In the genomic region with DNA sequence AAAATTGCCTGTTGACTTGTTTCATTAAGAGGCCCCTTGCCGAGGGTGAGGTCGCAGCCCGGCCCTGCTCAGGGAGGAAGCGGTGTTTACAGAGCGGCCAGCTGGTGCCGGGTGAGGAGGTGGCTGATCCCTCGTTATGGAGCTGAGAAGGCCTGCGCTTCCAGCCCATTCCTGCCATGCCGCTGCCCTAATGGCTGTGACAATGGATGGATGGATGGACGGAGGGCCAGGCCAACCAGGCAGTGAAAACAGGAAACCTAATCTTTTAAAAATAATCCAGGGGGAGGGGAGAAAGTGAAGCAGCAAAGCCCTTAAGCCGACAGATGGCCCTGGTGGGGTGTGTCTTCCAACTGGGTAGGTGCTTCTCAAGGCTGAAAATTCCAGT, we compare ENCODE assay signal across 7 cellular contexts. TPM values are rescaled to one million over a fixed set of nuclear protein-coding genes. Genes with fewer than 3 reads are reported as not detected.
DNase-seq lines count a peak whose midpoint lies in the region; ATAC-seq and TF ChIP-seq lines count a peak whose summit lies in the region.

No MANE protein-coding gene starts in this region.

- H3K36me3 ChIP-seq in mesenchymal stem cell (ENCODE audit: control insufficient read depth in 1 of 2, insufficient read depth in 2 of 2, low read depth in 1 of 2, low read length in 2 of 2): peaks cover 0 to 4% of the 10 kb centered on the region in 2 experiments

- H3K18ac ChIP-seq in H9 (ENCODE audit: insufficient read length, low read depth, low read length) (no peak overlapping the region), mesenchymal stem cell (ENCODE audit: low read depth in 1 of 2, low read length in 2 of 2) (no peak overlapping the region)

- H3K27ac ChIP-seq in H9 (ENCODE audit: insufficient read length, low read depth, low read length) (no peak overlapping the region), mesenchymal stem cell (ENCODE audit: low read length, poor library complexity, severe bottlenecking) (peak overlapping the region; percentile 63)

- H2BK15ac ChIP-seq in H9 (ENCODE audit: low read depth, low read length) (no peak overlapping the region), mesenchymal stem cell (ENCODE audit: low read depth, poor library complexity, severe bottlenecking) (no peak overlapping the region)

- no peak overlapping the region for H3K56ac ChIP-seq in H9 (ENCODE audit: insufficient read length, low read depth, low read length)

- TF ChIP-seq CTCF in H9 (conservative IDR thresholded peaks at IDR 0.05) (no peak), brain (conservative IDR thresholded peaks at IDR 0.05) (no peak)

- H3K23ac ChIP-seq in H9 (ENCODE audit: insufficient read length, low read depth, low read length) (no peak overlapping the region), mesenchymal stem cell (ENCODE audit: low read length in 2 of 2) (no peak overlapping the region)

- H3K4me3 Mint-ChIP-seq in H9 (peak overlapping the region in 1 of 2 experiments; percentile 59; a peak in 3 of 5 replicates), brain (peak overlapping the region; percentile 26 to 62 (median 40))

- H3K4me3 ChIP-seq in mesenchymal stem cell (ENCODE audit: insufficient read depth in 1 of 2, low read depth in 1 of 2, low read length in 2 of 2): no peak overlapping the region

- no peak overlapping the region for H2AFZ ChIP-seq in H9 (ENCODE audit: low read length)
- H2AFZ ChIP-seq in mesenchymal stem cell (ENCODE audit: low read depth, low read length): no peak overlapping the region

- peaks cover 21% of the 10 kb centered on the region for H3K79me1 ChIP-seq in H9 (ENCODE audit: insufficient read depth, low read depth, low read length, poor library complexity, severe bottlenecking)
- peaks cover 49% of the 10 kb centered on the region for H3K79me1 ChIP-seq in mesenchymal stem cell (replicated peaks; ENCODE audit: low read length, poor library complexity, severe bottlenecking)

- no peak for ATAC-seq in GM18870 (IDR thresholded peaks at IDR 0.05; ENCODE audit: unreplicated experiment)

- no peaks in the 10 kb centered on the region for H3K23me2 ChIP-seq in H9 (ENCODE audit: insufficient read length, low read depth, low read length, poor library complexity, severe bottlenecking)

- H4K8ac ChIP-seq in H9 (replicated peaks; ENCODE audit: insufficient read length, low read depth, low read length) (no peak overlapping the region), mesenchymal stem cell (ENCODE audit: low read length) (no peak overlapping the region)

- peak; percentile 69 for DNase-seq in H9
- peak; percentile 74 for DNase-seq in NCI-H2196 (lab: John Stamatoyannopoulos, UW; ENCODE audit: unreplicated experiment)
- DNase-seq in mesenchymal stem cell: peak; percentile 83
- DNase-seq in activated gamma-delta T cell treated with Interleukin-2 at 50 U/mL for 16 hours: no peak
- DNase-seq in stimulated activated CD8-positive, alpha-beta memory T cell treated with anti-CD3 and anti-CD28 coated beads, Interleukin-4, amount 100 ng/mL, for 48 hours: no peak

- H3K4me1 Mint-ChIP-seq in H9 (peaks cover 84 to 89% of the 10 kb centered on the region in 2 experiments), brain (peaks cover 96% of the 10 kb centered on the region)

- no peak overlapping the region for H4K91ac ChIP-seq in H9 (ENCODE audit: insufficient read length, low read depth, low read length)
- H4K91ac ChIP-seq in mesenchymal stem cell (ENCODE audit: low read length): no peak overlapping the region

- H3K4me2 ChIP-seq in H9 (ENCODE audit: insufficient read depth, insufficient read length, low read length) (no peak overlapping the region), mesenchymal stem cell (ENCODE audit: low read length, poor library complexity, severe bottlenecking) (peak overlapping the region; percentile 13)

- H2BK120ac ChIP-seq in H9 (ENCODE audit: low read depth, low read length, poor library complexity, severe bottlenecking) (no peak overlapping the region), mesenchymal stem cell (ENCODE audit: low read depth, low read length) (no peak overlapping the region)

- H3K4me1 ChIP-seq in H9 (ENCODE audit: insufficient read depth, low read length) (peaks cover 19% of the 10 kb centered on the region; the same call in 1 of the 2 replicates), mesenchymal stem cell (ENCODE audit: control insufficient read depth, insufficient read depth, low read depth, low read length) (peaks cover 56% of the 10 kb centered on the region)

- no CpG with 5 or more reads among the region's 11 CpGs for WGBS in H9 (ENCODE audit: extremely low coverage, insufficient read length, low lambda C conversion rate)
- WGBS in mesenchymal stem cell: 1% methylated on average over 11 of the region's 11 CpGs

- H3K4ac ChIP-seq in H9 (ENCODE audit: low read depth, low read length): no peak overlapping the region
- no peak overlapping the region for H3K4ac ChIP-seq in mesenchymal stem cell (ENCODE audit: low read depth in 1 of 2, low read length in 2 of 2)

- peaks cover 64% of the 10 kb centered on the region for H3K79me2 ChIP-seq in H9 (ENCODE audit: insufficient read depth, low read length)

- no peaks in the 10 kb centered on the region; a peak in 1 of 7 replicates for H3K36me3 Mint-ChIP-seq in H9 (ENCODE audit: insufficient read depth in 1 of 3, low read depth in 3 of 3)
- H3K36me3 Mint-ChIP-seq in brain: peaks cover 5% of the 10 kb centered on the region

- H3K27me3 Mint-ChIP-seq in H9 (ENCODE audit: low read depth) (no peaks in the 10 kb centered on the region), brain (no peaks in the 10 kb centered on the region)

- H3K9me3 Mint-ChIP-seq in H9 (no peaks in the 10 kb centered on the region), brain (peaks cover 0 to 2% (median 0%) of the 10 kb centered on the region in 5 experiments)

- H3K9ac ChIP-seq in H9 (ENCODE audit: extremely low read depth, insufficient read length, low read length): no peak overlapping the region
- no peak overlapping the region for H3K9ac ChIP-seq in mesenchymal stem cell (ENCODE audit: low read length)

- peak overlapping the region; percentile 72 to 94 (median 90) for H3K27ac Mint-ChIP-seq in H9
- H3K27ac Mint-ChIP-seq in brain: peak overlapping the region; percentile 7 to 89 (median 66)

- H4K5ac ChIP-seq in H9 (ENCODE audit: insufficient read length, low read depth, low read length): no peak overlapping the region

- H3K9me3 ChIP-seq in H9 (ENCODE audit: control insufficient read depth, low read depth, low read length): no peaks in the 10 kb centered on the region
- H3K9me3 ChIP-seq in mesenchymal stem cell (ENCODE audit: control insufficient read depth, low read length): no peaks in the 10 kb centered on the region

- H2BK20ac ChIP-seq in H9 (ENCODE audit: low read depth, low read length, poor library complexity, severe bottlenecking): no peak overlapping the region

- H2BK5ac ChIP-seq in H9 (ENCODE audit: insufficient read length, low read length): no peak overlapping the region
- no peak overlapping the region for H2BK5ac ChIP-seq in mesenchymal stem cell (ENCODE audit: low read depth, low read length, poor library complexity, severe bottlenecking)

- no peaks in the 10 kb centered on the region for H4K20me1 ChIP-seq in H9 (ENCODE audit: control insufficient read depth, insufficient read depth, insufficient read length)

- no peak overlapping the region for H3K14ac ChIP-seq in H9 (ENCODE audit: insufficient read depth, low read length)
- no peak overlapping the region for H3K14ac ChIP-seq in mesenchymal stem cell (ENCODE audit: low read length in 2 of 2)

- H3K27me3 ChIP-seq in H9 (ENCODE audit: insufficient read depth, low read length): no peaks in the 10 kb centered on the region
- no peaks in the 10 kb centered on the region for H3K27me3 ChIP-seq in mesenchymal stem cell (ENCODE audit: control insufficient read depth in 1 of 2, insufficient read depth in 1 of 2, low read length in 2 of 2)

- H2BK12ac ChIP-seq in H9 (ENCODE audit: insufficient read length, low read depth, low read length): no peak overlapping the region
- H2BK12ac ChIP-seq in mesenchymal stem cell (ENCODE audit: low read length in 2 of 2): no peak overlapping the region

- no peak overlapping the region for H2AK5ac ChIP-seq in H9 (ENCODE audit: insufficient read length, low read length)
- no peak overlapping the region for H2AK5ac ChIP-seq in mesenchymal stem cell (ENCODE audit: low read length, severe bottlenecking)

- H3T11ph ChIP-seq in H9 (ENCODE audit: low read length): no peak overlapping the region

RNA-seq across cellular contexts. Expression of gene BCR, which starts 38.5 kb away (rescaled TPM):
- 77.0 and 81.6 TPM in 2 replicates for total RNA-seq in H9 (2021)
- polyA plus RNA-seq in brain (ENCODE audit: insufficient read depth, low read depth, low replicate concordance): 52.6 TPM
- 7.3 TPM for polyA plus RNA-seq in mesenchymal stem cell (2013, experiment 1 of 2)
- 7.1 TPM for polyA plus RNA-seq in mesenchymal stem cell (2013, experiment 2 of 2)

Comparison
In these comparisons a context has a peak if more than half of its experiments do, and no peak if none do; other contexts are left out.
1. DNase-seq: peak in H9 (single experiment), NCI-H2196 (single experiment) and mesenchymal stem cell (single experiment); none in activated gamma-delta T cell treated with Interleukin-2 at 50 U/mL for 16 hours (single experiment) and stimulated activated CD8-positive, alpha-beta memory T cell treated with anti-CD3 and anti-CD28 coated beads, Interleukin-4, amount 100 ng/mL, for 48 hours (single experiment).